11 cellular contexts compared by ENCODE assay signal in the genomic region with DNA sequence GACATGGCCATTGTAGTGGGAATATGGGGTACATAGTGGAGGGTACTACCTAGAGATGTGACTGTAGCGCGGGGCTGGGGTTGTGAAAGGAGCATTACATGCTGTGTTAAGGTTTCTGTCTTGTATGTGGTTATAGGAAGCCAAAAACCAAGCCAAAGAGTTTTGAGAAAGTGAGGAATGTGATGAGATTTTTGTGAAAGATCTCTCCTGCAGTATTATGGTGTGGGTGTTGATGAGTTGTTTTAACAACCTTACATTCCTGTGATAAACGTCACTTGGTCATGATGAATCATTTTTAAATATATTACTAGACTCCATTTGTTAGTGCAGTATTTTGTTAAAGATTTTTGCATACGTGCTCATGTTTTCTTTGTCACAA. TPM values are rescaled to one million over a fixed set of nuclear protein-coding genes. Genes with fewer than 3 reads are reported as not detected.
DNase-seq lines count a peak whose midpoint lies in the region; ATAC-seq, FAIRE-seq and TF ChIP-seq lines count a peak whose summit lies in the region.
"Had no signal": no experiment of that assay in that cellular context is flagged by ENCODE, and none has a peak within 500 bp of the region (broad histone marks: within the 10 kb centered on the region; RNA-seq: fewer than 3 reads in every experiment).

No MANE protein-coding gene starts in this region.

- peaks cover 27% of the 10 kb centered on the region for H3K4me1 ChIP-seq in keratinocyte (ENCODE audit: control insufficient read depth, extremely low read depth, insufficient read depth, low read length)

- H3K36me3 ChIP-seq in keratinocyte (ENCODE audit: control insufficient read depth in 2 of 2, extremely low read depth in 1 of 2, insufficient read depth in 2 of 2, low read length in 2 of 2), result no peaks in the 10 kb centered on the region

- H3K36me3 Mint-ChIP-seq in activated naive CD4-positive, alpha-beta T cell treated with anti-CD3 and anti-CD28 coated beads, Interleukin-2, amount 50 U/mL, for 72 hours, result peaks cover 8 to 31% of the 10 kb centered on the region in 2 donors

- H3K27ac ChIP-seq in keratinocyte (ENCODE audit: control insufficient read depth, insufficient read depth, low read length), result peak overlapping the region; percentile 47
- H3K27ac ChIP-seq: parathyroid adenoma had no signal

- no peak overlapping the region for H2AFZ ChIP-seq in keratinocyte (ENCODE audit: control insufficient read depth, low read length)
- H2AFZ ChIP-seq: parathyroid adenoma had no signal

- no peak overlapping the region for H3K4me3 ChIP-seq in keratinocyte (ENCODE audit: control insufficient read depth in 2 of 3, extremely low read depth in 1 of 3, insufficient read depth in 2 of 3, low read depth in 1 of 3, low read length in 3 of 3)

- no peaks in the 10 kb centered on the region for H3K9me3 ChIP-seq in keratinocyte (ENCODE audit: control insufficient read depth, low read depth, low read length)

- H3K27me3 ChIP-seq in keratinocyte (ENCODE audit: control insufficient read depth, extremely low read depth, insufficient read depth, low read length), result no peaks in the 10 kb centered on the region

- DNase-seq in stimulated activated CD4-positive, alpha-beta T cell treated with anti-CD3 and anti-CD28 coated beads, Interleukin-2, amount 100 ng/mL, for 24 hours, result peak; percentile 14 to 32
- no peak for DNase-seq in stimulated activated CD4-positive, alpha-beta T cell treated with anti-CD3 and anti-CD28 coated beads, Interleukin-2, amount 100 ng/mL, for 48 hours
- no peak for DNase-seq in activated naive CD4-positive, alpha-beta T cell treated with anti-CD3 and anti-CD28 coated beads, Interleukin-2, amount 50 U/mL, for 72 hours (ENCODE audit: low spot score in 2 of 2)
- DNase-seq in keratinocyte (ENCODE audit: low read depth, low spot score), result no peak
- no peak for DNase-seq in NCI-H187 (lab: John Stamatoyannopoulos, UW)
- DNase-seq in activated effector memory CD4-positive, alpha-beta T cell treated with Interleukin-2 at 50 U/mL for 16 hours, result no peak
- DNase-seq: activated CD8-positive, alpha-beta memory T cell treated with anti-CD3 and anti-CD28 coated beads, Interleukin-2, amount 10 ng/mL, durations not matched to agents 7 days and 5 days had no signal

- peak overlapping the region; percentile 63 for H3K4me2 ChIP-seq in keratinocyte (ENCODE audit: control insufficient read depth, extremely low read depth, insufficient read depth, low read depth, low read length)

- H3K27ac Mint-ChIP-seq in activated naive CD4-positive, alpha-beta T cell treated with anti-CD3 and anti-CD28 coated beads, Interleukin-2, amount 50 U/mL, for 72 hours, result peak overlapping the region; percentile 6 to 90
- H3K27ac Mint-ChIP-seq: activated CD8-positive, alpha-beta memory T cell treated with anti-CD3 and anti-CD28 coated beads, Interleukin-2, amount 10 ng/mL, durations not matched to agents 7 days and 5 days had no signal

- peaks cover 7 to 11% of the 10 kb centered on the region in 2 donors for H3K9me3 Mint-ChIP-seq in activated naive CD4-positive, alpha-beta T cell treated with anti-CD3 and anti-CD28 coated beads, Interleukin-2, amount 50 U/mL, for 72 hours

- H3K9me1 ChIP-seq in keratinocyte (ENCODE audit: control insufficient read depth, extremely low read depth, insufficient read depth, low read length), result peaks cover 8% of the 10 kb centered on the region

- ATAC-seq in activated naive CD4-positive, alpha-beta T cell treated with anti-CD3 and anti-CD28 coated beads, Interleukin-2, amount 50 U/mL, for 72 hours, result peak; percentile 65 to 78
- ATAC-seq in GM21717 (IDR thresholded peaks at IDR 0.05; ENCODE audit: unreplicated experiment) (no peak), HG03460 (IDR thresholded peaks at IDR 0.05; ENCODE audit: unreplicated experiment) (no peak)
- ATAC-seq: activated CD8-positive, alpha-beta memory T cell treated with anti-CD3 and anti-CD28 coated beads, Interleukin-2, amount 10 ng/mL, durations not matched to agents 7 days and 5 days had no signal

- H3K9ac ChIP-seq in keratinocyte (ENCODE audit: control insufficient read depth, extremely low read depth, insufficient read depth, low read length), result no peak overlapping the region
- H3K9ac ChIP-seq: parathyroid adenoma had no signal

- H3K79me2 ChIP-seq in keratinocyte (ENCODE audit: control insufficient read depth, insufficient read depth, low read length), result peaks cover 94% of the 10 kb centered on the region

- no peak for TF ChIP-seq CTCF in keratinocyte (optimal IDR thresholded peaks at IDR 0.05 in 1 of 3, IDR thresholded peaks at IDR 0.05 in 1 of 3, conservative IDR thresholded peaks at IDR 0.05 in 1 of 3; ENCODE audit: extremely low read depth in 1 of 3, insufficient read depth in 2 of 3, low read length in 3 of 3)

- H4K20me1 ChIP-seq in keratinocyte (ENCODE audit: control insufficient read depth, extremely low read depth, insufficient read depth, low read length), result peaks cover 31% of the 10 kb centered on the region

- dilution Hi-C loops in keratinocyte (cut with MboI; ENCODE audit: extremely low pct_ligation_motif_present, low sequenced_read_pairs), result no loop called here

- peak; percentile 86 for FAIRE-seq in keratinocyte (lab: Jason Lieb, UNC)
- FAIRE-seq: D721Med had no signal

RNA-seq across cellular contexts. Expression of a gene that starts 48.9 kb away (rescaled TPM):
- total RNA-seq in activated naive CD4-positive, alpha-beta T cell treated with anti-CD3 and anti-CD28 coated beads, Interleukin-2, amount 50 U/mL, for 72 hours, result 10 to 100 TPM; 34.1 to 37.2 TPM
- polyA plus RNA-seq in keratinocyte, result 9.7 to 19.6 TPM (median 17.3 TPM) in 3 replicates
- polyA plus RNA-seq in keratinocyte (2011; ENCODE audit: low read depth), result 41.7 TPM
- polyA plus RNA-seq in keratinocyte (2011; cell fraction: cytosol; rRNA removed), result 15.8 and 22.1 TPM in 2 replicates
- 19.9 and 27.9 TPM in 2 replicates for polyA plus RNA-seq in keratinocyte (2011; cell fraction: nucleus; rRNA removed)
- 83.8 and 89.5 TPM in 2 replicates for polyA plus RNA-seq in keratinocyte (2012; ENCODE audit: low replicate concordance)
- polyA minus RNA-seq in keratinocyte, result 11.3 to 49.2 TPM (median 12.5 TPM) in 3 replicates
- 30.1 TPM for polyA minus RNA-seq in keratinocyte (2011; cell fraction: cytosol; rRNA and poly(A)+ RNA removed)
- polyA minus RNA-seq in keratinocyte (2011; cell fraction: nucleus; rRNA and poly(A)+ RNA removed), result 22.6 and 28.1 TPM in 2 replicates

Comparison
In these comparisons a context has a peak if more than half of its experiments do, and no peak if none do; other contexts are left out.
1. DNase-seq: peak in stimulated activated CD4-positive, alpha-beta T cell treated with anti-CD3 and anti-CD28 coated beads, Interleukin-2, amount 100 ng/mL, for 24 hours (2 of 2); none in stimulated activated CD4-positive, alpha-beta T cell treated with anti-CD3 and anti-CD28 coated beads, Interleukin-2, amount 100 ng/mL, for 48 hours (0 of 2), activated naive CD4-positive, alpha-beta T cell treated with anti-CD3 and anti-CD28 coated beads, Interleukin-2, amount 50 U/mL, for 72 hours (0 of 2), keratinocyte (single experiment), NCI-H187 (0 of 2) and activated effector memory CD4-positive, alpha-beta T cell treated with Interleukin-2 at 50 U/mL for 16 hours (single experiment).
2. ATAC-seq: peak in activated naive CD4-positive, alpha-beta T cell treated with anti-CD3 and anti-CD28 coated beads, Interleukin-2, amount 50 U/mL, for 72 hours (2 of 2); none in GM21717 (single experiment) and HG03460 (single experiment).